In the genomic region with DNA sequence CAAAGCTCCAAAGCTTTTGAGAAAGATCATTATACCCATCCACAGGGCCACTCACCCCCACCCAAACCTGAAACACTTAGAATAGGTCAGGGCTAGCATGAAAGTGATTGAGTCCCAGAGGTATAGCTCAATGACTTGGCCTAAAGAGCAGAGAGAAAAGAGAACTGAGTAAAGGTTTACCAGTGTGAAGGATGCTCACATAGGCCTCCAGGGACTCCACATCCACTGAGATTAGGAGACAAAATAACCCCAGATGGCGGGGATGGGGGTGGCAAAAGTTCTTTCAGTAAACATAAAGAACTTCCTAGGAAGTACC, we compare ENCODE assay signal across 18 cellular contexts. TPM values are rescaled to one million over a fixed set of nuclear protein-coding genes. Genes with fewer than 3 reads are reported as not detected.
A peak's percentile ranks its signal among the peaks of the same experiment; 100 is the strongest.
DNase-seq lines count a peak whose midpoint lies in the region; ATAC-seq, FAIRE-seq and TF ChIP-seq lines count a peak whose summit lies in the region.
"Had no signal": no experiment of that assay in that cellular context is flagged by ENCODE, and none has a peak within 500 bp of the region (broad histone marks: within the 10 kb centered on the region; RNA-seq: fewer than 3 reads in every experiment).

No MANE protein-coding gene starts in this region.

- intact Hi-C loops in CD4-positive, alpha-beta T cell (cut with DNase I, micrococcal nuclease) = loop anchor here (5.0 to 10.0 kb wide), 2 partner anchors 230 to 622 kb away; partner anchors contain the start of gene KIF6 (in 1 of the 2)

- H3K9me3 ChIP-seq in WERI-Rb-1 (ENCODE audit: severe bottlenecking) = no peaks in the 10 kb centered on the region
- H3K9me3 ChIP-seq in CD4-positive, alpha-beta T cell (ENCODE audit: control insufficient read depth, low read length) = no peaks in the 10 kb centered on the region
- H3K9me3 ChIP-seq: BE2C, body of pancreas had no signal

- H3K27ac ChIP-seq in WERI-Rb-1 = no peak overlapping the region
- no peak overlapping the region for H3K27ac ChIP-seq in CD4-positive, alpha-beta T cell (ENCODE audit: low read depth, low read length)
- H3K27ac ChIP-seq: body of pancreas, RWPE1 had no signal

- FAIRE-seq in urothelium cell line (lab: Jason Lieb, UNC) = no peak
- FAIRE-seq: keratinocyte had no signal

- peaks cover 12% of the 10 kb centered on the region for H3K4me1 Mint-ChIP-seq in central memory CD8-positive, alpha-beta T cell
- H3K4me1 Mint-ChIP-seq in CD4-positive, alpha-beta T cell (ENCODE audit: low read depth) = peaks cover 36% of the 10 kb centered on the region
- H3K4me1 Mint-ChIP-seq: neural crest cell had no signal

- H3K9me3 Mint-ChIP-seq in central memory CD8-positive, alpha-beta T cell = no peaks in the 10 kb centered on the region
- no peaks in the 10 kb centered on the region for H3K9me3 Mint-ChIP-seq in CD4-positive, alpha-beta T cell
- H3K9me3 Mint-ChIP-seq: activated naive CD4-positive, alpha-beta T cell treated with anti-CD3 and anti-CD28 coated beads for 36 hours; GM23338; IgD-negative memory B cell; neural crest cell had no signal

- H3K4me3 Mint-ChIP-seq in central memory CD8-positive, alpha-beta T cell = no peak overlapping the region
- H3K4me3 Mint-ChIP-seq in CD4-positive, alpha-beta T cell = no peak overlapping the region
- H3K4me3 Mint-ChIP-seq: activated naive CD4-positive, alpha-beta T cell treated with anti-CD3 and anti-CD28 coated beads for 36 hours; GM23338; IgD-negative memory B cell; neural crest cell had no signal

- peak overlapping the region; percentile 23 for H3K27ac Mint-ChIP-seq in central memory CD8-positive, alpha-beta T cell (ENCODE audit: low read depth)
- no peak overlapping the region for H3K27ac Mint-ChIP-seq in CD4-positive, alpha-beta T cell
- H3K27ac Mint-ChIP-seq: activated naive CD4-positive, alpha-beta T cell treated with anti-CD3 and anti-CD28 coated beads for 36 hours; GM23338; IgD-negative memory B cell had no signal

- no peak overlapping the region for H3K4me3 ChIP-seq in WERI-Rb-1 (ENCODE audit: low read depth, low read length)
- H3K4me3 ChIP-seq: body of pancreas, GM23338 had no signal

- peak; percentile 43 for ATAC-seq in GM18867 (IDR thresholded peaks at IDR 0.05; ENCODE audit: unreplicated experiment)
- peak; percentile 76 for ATAC-seq in GM21447 (IDR thresholded peaks at IDR 0.05; ENCODE audit: unreplicated experiment)
- peak; percentile 72 for ATAC-seq in HG03064 (IDR thresholded peaks at IDR 0.05; ENCODE audit: low read depth, unreplicated experiment)
- no peak for ATAC-seq in central memory CD8-positive, alpha-beta T cell (replicated peaks; ENCODE audit: extremely low read depth, poor library complexity, severe bottlenecking)
- ATAC-seq in CD4-positive, alpha-beta T cell (ENCODE audit: poor library complexity) = no peak

- no peaks in the 10 kb centered on the region for H3K27me3 ChIP-seq in WERI-Rb-1 (ENCODE audit: insufficient read depth, low read depth, severe bottlenecking)
- H3K27me3 ChIP-seq in CD4-positive, alpha-beta T cell (ENCODE audit: control insufficient read depth, insufficient read depth, low read length) = no peaks in the 10 kb centered on the region
- H3K27me3 ChIP-seq: BE2C, body of pancreas had no signal

- peaks cover 12% of the 10 kb centered on the region for H3K36me3 Mint-ChIP-seq in central memory CD8-positive, alpha-beta T cell (ENCODE audit: insufficient read depth)
- peaks cover 50% of the 10 kb centered on the region for H3K36me3 Mint-ChIP-seq in CD4-positive, alpha-beta T cell (ENCODE audit: low read depth)

- peaks cover 3% of the 10 kb centered on the region; the same call in 1 of the 2 replicates for H3K36me3 ChIP-seq in WERI-Rb-1
- H3K36me3 ChIP-seq: BE2C had no signal

- CTCF ChIA-PET in CD4-positive, alpha-beta T cell (lab: Charles Lee) = interaction anchor here (1.0 kb wide), 1 partner anchor 14 kb away, joined by 3 read pairs; no protein-coding TSS in a partner anchor

- POLR2A ChIA-PET in CD4-positive, alpha-beta T cell (lab: Charles Lee) = interaction anchor here (0.9 to 1.5 kb wide), 3 partner anchors 9 to 12 kb away, joined by 5 to 13 read pairs (median 5); partner anchors contain the start of gene SAYSD1

- no peak for DNase-seq in central memory CD8-positive, alpha-beta T cell (ENCODE audit: low spot score in 2 of 2)
- DNase-seq in urothelium cell line (ENCODE audit: low spot score) (no peak), WERI-Rb-1 (no peak)
- no peak for DNase-seq in CD4-positive, alpha-beta T cell
- DNase-seq: BE2C, substantia nigra had no signal

- TF ChIP-seq CTCF in WERI-Rb-1 (IDR thresholded peaks at IDR 0.05; ENCODE audit: low read depth, low read length) = no peak
- no peak for TF ChIP-seq CTCF in CD4-positive, alpha-beta T cell (IDR thresholded peaks at IDR 0.05)

- H3K27me3 Mint-ChIP-seq in central memory CD8-positive, alpha-beta T cell = no peaks in the 10 kb centered on the region
- H3K27me3 Mint-ChIP-seq in CD4-positive, alpha-beta T cell = no peaks in the 10 kb centered on the region
- H3K27me3 Mint-ChIP-seq: IgD-negative memory B cell had no signal

RNA-seq across cellular contexts. Expression of gene SAYSD1, which starts 12.2 kb away (rescaled TPM):
- 10 to 100 TPM; 18.7 to 21.3 TPM for total RNA-seq in CD4-positive, alpha-beta T cell

RNA-seq across cellular contexts. Expression of gene GLP1R, which starts 54.2 kb away (rescaled TPM):
- not detected for total RNA-seq in CD4-positive, alpha-beta T cell
- total RNA-seq: dermis blood vessel endothelial cell, renal cortical epithelial cell had no signal

Comparison
In these comparisons a context has a peak if more than half of its experiments do, and no peak if none do; other contexts are left out.
1. ATAC-seq: peak in GM18867 (single experiment), GM21447 (single experiment) and HG03064 (single experiment); none in central memory CD8-positive, alpha-beta T cell (single experiment) and CD4-positive, alpha-beta T cell (single experiment).